Comparison of ENCODE assay signal across 20 cellular contexts in genomic region chr18:46301571-46301970, GRCh38.
"Had no signal": no experiment of that assay in that cellular context is flagged by ENCODE, and none has a peak within 500 bp of the region (broad histone marks: within the 10 kb centered on the region; RNA-seq: fewer than 3 reads in every experiment).

No MANE protein-coding gene starts in this region.

- H3K27ac ChIP-seq: foreskin keratinocyte, hepatocyte, neutrophil, psoas muscle, right lobe of liver, testis, tibial nerve had no signal

- ATAC-seq: foreskin keratinocyte; left ventricle myocardium superior; naive thymus-derived CD4-positive, alpha-beta T cell; psoas muscle; right lobe of liver; stimulated activated naive B cell treated with anti-CD40 and anti-IgM and Interleukin-4, amounts not matched to agents 10 μg/mL and 1 μg/mL and 100 μg/mL, for 72 hours; stimulated activated naive CD8-positive, alpha-beta T cell treated with anti-CD3 and anti-CD28 coated beads, Interleukin-15, amount 100 ng/mL, for 72 hours had no signal

- DNase-seq: effector memory CD4-positive, alpha-beta T cell; foreskin keratinocyte; kidney; left cardiac atrium; left ventricle myocardium superior; mesendoderm; naive thymus-derived CD4-positive, alpha-beta T cell; nephron progenitor cell; psoas muscle; retina; right lobe of liver; stimulated activated CD4-positive, alpha-beta T cell treated with anti-CD3 and anti-CD28 coated beads, Interleukin-15, amount 100 ng/mL, for 24 hours; stimulated activated CD4-positive, alpha-beta T cell treated with anti-CD3 and anti-CD28 coated beads, Interleukin-2, amount 100 ng/mL, for 24 hours; stimulated activated CD4-positive, alpha-beta T cell treated with anti-CD3 and anti-CD28 coated beads, Interleukin-4, amount 100 ng/mL, for 4 hours; stimulated activated naive B cell treated with anti-CD40 and anti-IgM and Interleukin-4, amounts not matched to agents 10 μg/mL and 1 μg/mL and 100 μg/mL, for 72 hours; stimulated activated naive CD8-positive, alpha-beta T cell treated with anti-CD3 and anti-CD28 coated beads, Interleukin-15, amount 100 ng/mL, for 72 hours; testis had no signal

- H3K36me3 ChIP-seq: neutrophil, right lobe of liver, tibial nerve had no signal

- H3K9me3 ChIP-seq: neutrophil, psoas muscle, right lobe of liver, testis had no signal

- H3K4me1 ChIP-seq: foreskin keratinocyte, right lobe of liver, testis, tibial nerve had no signal

- FAIRE-seq: kidney had no signal

- H3K4me3 ChIP-seq: hepatocyte, psoas muscle, right lobe of liver, testis, tibial nerve had no signal

- H3K27me3 ChIP-seq: foreskin keratinocyte, hepatocyte, right lobe of liver, testis, tibial nerve had no signal
